Comparison of ENCODE assay signal across 24 cellular contexts in genomic region chr6:150165020-150165702, GRCh38. TPM values are rescaled to one million over a fixed set of nuclear protein-coding genes. Genes with fewer than 3 reads are reported as not detected.
"Had no signal": no experiment of that assay in that cellular context is flagged by ENCODE, and none has a peak within 500 bp of the region (broad histone marks: within the 10 kb centered on the region; RNA-seq: fewer than 3 reads in every experiment).

No MANE protein-coding gene starts in this region.

- H2AFZ ChIP-seq: neural progenitor cell had no signal

- H3K4me1 ChIP-seq: ascending aorta, neural progenitor cell, prostate gland, right lobe of liver, testis had no signal

- H3K4me2 ChIP-seq: neural progenitor cell, smooth muscle cell had no signal

- H3K27ac ChIP-seq: ascending aorta, neural progenitor cell, prostate gland, right lobe of liver, testis, WERI-Rb-1 had no signal

- H3K36me3 ChIP-seq: ascending aorta, neural progenitor cell, prostate gland, right lobe of liver, WERI-Rb-1 had no signal

- H3K27me3 ChIP-seq: ascending aorta, neural progenitor cell, right lobe of liver, testis had no signal

- H3K9ac ChIP-seq: neural progenitor cell had no signal

- ATAC-seq: activated T-cell treated with anti-CD3 and anti-CD28 coated beads, Interleukin-2, amount 50 U/mL, for 72 hours; mucosa of descending colon; naive thymus-derived CD4-positive, alpha-beta T cell; right lobe of liver had no signal

- DNase-seq: activated CD4-positive, alpha-beta T cell treated with anti-CD3 and anti-CD28 coated beads for 1 hour; activated effector memory CD4-positive, alpha-beta T cell treated with anti-CD3 and anti-CD28 coated beads, Interleukin-2, amount 50 U/mL, for 16 hours; activated naive CD4-positive, alpha-beta T cell treated with anti-CD3 and anti-CD28 coated beads, Interleukin-2, amount 50 U/mL, for 16 hours; activated T-cell treated with anti-CD3 and anti-CD28 coated beads, Interleukin-2, amount 50 U/mL, for 72 hours; dermis blood vessel endothelial cell; effector memory CD4-positive, alpha-beta T cell; glutamatergic neuron; hypothalamus; kidney; mesenchymal stem cell; mucosa of descending colon; naive thymus-derived CD4-positive, alpha-beta T cell; right lobe of liver; stimulated activated CD4-positive, alpha-beta T cell treated with anti-CD3 and anti-CD28 coated beads, Interleukin-4, amount 100 ng/mL, for 1 hour; T-helper 2 cell; testis; WERI-Rb-1 had no signal

- H3K9me3 ChIP-seq: ascending aorta, mucosa of descending colon, prostate gland, right lobe of liver, testis had no signal

- FAIRE-seq: endothelial cell of umbilical vein, kidney had no signal

- H3K4me3 ChIP-seq: ascending aorta, mucosa of descending colon, neural progenitor cell, prostate gland, right lobe of liver, smooth muscle cell, testis had no signal

RNA-seq across cellular contexts. Expression of gene PPP1R14C, which starts 22.3 kb away (rescaled TPM):
- total RNA-seq: ascending aorta; dermis blood vessel endothelial cell; endothelial cell of umbilical vein; fibroblast of villous mesenchyme; naive thymus-derived CD4-positive, alpha-beta T cell; right lobe of liver had no signal
- polyA plus RNA-seq: endothelial cell of umbilical vein; liver; naive thymus-derived CD4-positive, alpha-beta T cell had no signal
